19 cellular contexts compared by ENCODE assay signal in the genomic region with DNA sequence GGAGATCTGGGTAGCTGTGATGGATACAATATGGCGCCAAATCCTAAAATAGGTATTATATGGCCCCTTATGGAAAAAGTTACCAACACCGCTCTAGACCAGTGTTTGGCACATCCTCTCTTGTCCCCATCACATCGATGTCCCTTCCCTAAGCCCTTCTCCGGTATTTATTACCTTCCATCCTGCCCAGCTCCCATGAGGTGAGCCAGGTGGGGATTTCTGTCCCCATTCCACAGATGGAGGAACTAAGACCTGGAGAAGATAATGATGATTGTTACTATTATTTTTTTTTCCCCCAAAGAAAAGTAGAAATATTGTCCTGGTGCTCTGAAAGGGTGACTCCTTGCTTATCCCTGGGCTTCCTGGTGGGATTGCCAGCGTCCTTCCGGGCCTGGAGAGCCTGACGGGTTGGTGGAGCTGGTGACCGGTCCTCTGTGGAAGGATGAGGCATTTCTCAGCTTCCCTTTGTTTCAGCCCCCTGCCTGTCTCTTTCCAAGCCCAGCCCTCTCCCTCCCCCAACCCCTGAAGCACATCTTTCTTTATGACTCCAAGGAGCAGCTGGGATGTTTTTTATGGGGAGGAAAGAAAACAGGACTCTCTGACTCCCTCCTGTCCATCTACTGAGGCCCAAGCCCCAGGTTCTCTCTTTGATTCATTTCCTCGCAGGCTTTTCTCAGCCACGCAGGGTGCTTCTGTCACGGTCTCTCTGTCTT.
"Had no signal": no experiment of that assay in that cellular context is flagged by ENCODE, and none has a peak within 500 bp of the region (broad histone marks: within the 10 kb centered on the region; RNA-seq: fewer than 3 reads in every experiment).

No MANE protein-coding gene starts in this region.

- ATAC-seq: activated T-helper 17 cell treated with anti-CD3 and anti-CD28 coated beads, Interleukin-2, amount 50 U/mL, for 72 hours; left lobe of liver; right cardiac atrium; stimulated activated memory B cell treated with anti-CD40 and anti-IgM and Interleukin-4, amounts not matched to agents 10 μg/mL and 1 μg/mL and 100 μg/mL, for 72 hours had no signal

- H3K36me3 ChIP-seq: adrenal gland, neutrophil had no signal

- H3K36me3 Mint-ChIP-seq: stimulated activated memory B cell treated with anti-CD40 and anti-IgM and Interleukin-4, amounts not matched to agents 10 μg/mL and 1 μg/mL and 100 μg/mL, for 72 hours; type B pancreatic cell had no signal

- H3K27me3 ChIP-seq: adrenal gland had no signal

- H3K4me3 ChIP-seq: adrenal gland, coronary artery had no signal

- H3K9me3 Mint-ChIP-seq: activated CD4-positive, alpha-beta T cell treated with anti-CD3 and anti-CD28 coated beads, Interleukin-2, amount 10 ng/mL, durations not matched to agents 7 days and 5 days; activated naive CD4-positive, alpha-beta T cell treated with anti-CD3 and anti-CD28 coated beads for 36 hours; activated T-helper 17 cell treated with anti-CD3 and anti-CD28 coated beads, Interleukin-2, amount 50 U/mL, for 72 hours; stimulated activated memory B cell treated with anti-CD40 and anti-IgM and Interleukin-4, amounts not matched to agents 10 μg/mL and 1 μg/mL and 100 μg/mL, for 72 hours; type B pancreatic cell had no signal

- H3K4me3 Mint-ChIP-seq: activated CD4-positive, alpha-beta T cell treated with anti-CD3 and anti-CD28 coated beads, Interleukin-2, amount 10 ng/mL, durations not matched to agents 7 days and 5 days; activated naive CD4-positive, alpha-beta T cell treated with anti-CD3 and anti-CD28 coated beads for 36 hours; activated T-helper 17 cell treated with anti-CD3 and anti-CD28 coated beads, Interleukin-2, amount 50 U/mL, for 72 hours; stimulated activated memory B cell treated with anti-CD40 and anti-IgM and Interleukin-4, amounts not matched to agents 10 μg/mL and 1 μg/mL and 100 μg/mL, for 72 hours; type B pancreatic cell had no signal

- DNase-seq: activated CD4-positive, alpha-beta T cell treated with anti-CD3 and anti-CD28 coated beads, Interleukin-2, amount 10 ng/mL, durations not matched to agents 7 days and 5 days; activated CD4-positive, CD25-positive, alpha-beta regulatory T cell; activated naive CD4-positive, alpha-beta T cell treated with anti-CD3 and anti-CD28 coated beads for 36 hours; activated T-cell treated with anti-CD3 and anti-CD28 coated beads for 4 hours; adrenal gland; caudate nucleus; effector memory CD4-positive, alpha-beta T cell; erythroblast; glutamatergic neuron; SK-N-SH; T-helper 1 cell had no signal

- H3K9ac ChIP-seq: SK-N-SH had no signal

- H3K27ac Mint-ChIP-seq: activated CD4-positive, alpha-beta T cell treated with anti-CD3 and anti-CD28 coated beads, Interleukin-2, amount 10 ng/mL, durations not matched to agents 7 days and 5 days; activated naive CD4-positive, alpha-beta T cell treated with anti-CD3 and anti-CD28 coated beads for 36 hours; activated T-helper 17 cell treated with anti-CD3 and anti-CD28 coated beads, Interleukin-2, amount 50 U/mL, for 72 hours; stimulated activated memory B cell treated with anti-CD40 and anti-IgM and Interleukin-4, amounts not matched to agents 10 μg/mL and 1 μg/mL and 100 μg/mL, for 72 hours; type B pancreatic cell had no signal

- FAIRE-seq: TTC549 had no signal

- H3K4me1 Mint-ChIP-seq: activated CD4-positive, alpha-beta T cell treated with anti-CD3 and anti-CD28 coated beads, Interleukin-2, amount 10 ng/mL, durations not matched to agents 7 days and 5 days; stimulated activated memory B cell treated with anti-CD40 and anti-IgM and Interleukin-4, amounts not matched to agents 10 μg/mL and 1 μg/mL and 100 μg/mL, for 72 hours had no signal

- H3K27ac ChIP-seq: coronary artery, neutrophil had no signal

- H3K4me2 ChIP-seq: SK-N-SH had no signal

- H3K27me3 Mint-ChIP-seq: activated T-helper 17 cell treated with anti-CD3 and anti-CD28 coated beads, Interleukin-2, amount 50 U/mL, for 72 hours; stimulated activated memory B cell treated with anti-CD40 and anti-IgM and Interleukin-4, amounts not matched to agents 10 μg/mL and 1 μg/mL and 100 μg/mL, for 72 hours; type B pancreatic cell had no signal

- H3K9me3 ChIP-seq: adrenal gland, neutrophil, SK-N-SH had no signal
